Comparison of ENCODE assay signal across 8 cellular contexts in genomic region chr20:833121-833449, GRCh38. TPM values are rescaled to one million over a fixed set of nuclear protein-coding genes. Genes with fewer than 3 reads are reported as not detected.
DNase-seq lines count a peak whose midpoint lies in the region; ATAC-seq and TF ChIP-seq lines count a peak whose summit lies in the region.

No MANE protein-coding gene starts in this region.

- H3K4me3 Mint-ChIP-seq in activated T-helper 1 cell treated with anti-CD3 and anti-CD28 coated beads, Interleukin-12 subunit alpha, Interleukin-12 subunit beta, Interleukin-2, Interleukin-4 antibody, amounts not matched to agents 30 ng/mL and 10 ng/mL and 1 ng/mL, durations not matched to agents 14 hours and 24 hours and 36 hours, result peak overlapping the region; percentile 81

- no peak for DNase-seq in heart left ventricle
- DNase-seq in left cardiac atrium, result no peak
- DNase-seq in activated T-helper 1 cell treated with anti-CD3 and anti-CD28 coated beads, Interleukin-12 subunit alpha, Interleukin-12 subunit beta, Interleukin-2, Interleukin-4 antibody, amounts not matched to agents 30 ng/mL and 10 ng/mL and 1 ng/mL, durations not matched to agents 14 hours and 24 hours and 36 hours (ENCODE audit: low spot score), result no peak
- no peak for DNase-seq in right lobe of liver
- no peak for DNase-seq in uterus
- DNase-seq in COR-L47 (lab: John Stamatoyannopoulos, UW), result no peak
- DNase-seq in amniotic stem cell (lab: John Stamatoyannopoulos, UW), result no peak

- intact Hi-C loops in heart left ventricle (cut with DNase I), result loop anchor here in 3 of 10 donors (5.0 to 10.0 kb wide), 3 partner anchors 284 to 562 kb away; partner anchors contain the start of genes CSNK2A1 (in 1 of the 3), FKBP1A (in 1 of the 3) and PSMF1 (in 1 of the 3)
- intact Hi-C loops in left cardiac atrium (cut with DNase I), result no loop called here
- intact Hi-C loops in activated T-helper 1 cell treated with anti-CD3 and anti-CD28 coated beads, Interleukin-12 subunit alpha, Interleukin-12 subunit beta, Interleukin-2, Interleukin-4 antibody, amounts not matched to agents 30 ng/mL and 10 ng/mL and 1 ng/mL, durations not matched to agents 14 hours and 24 hours and 36 hours (cut with micrococcal nuclease), result loop anchor here (1.0 to 10.0 kb wide), 9 partner anchors 11 to 1822 kb away; partner anchors contain the start of genes CSNK2A1, NOP56, PSMF1 and SRXN1
- intact Hi-C loops in right lobe of liver (cut with DNase I), result no loop called here
- intact Hi-C loops in uterus (cut with DNase I; ENCODE audit: low total_unique reads), result no loop called here

- H3K4me1 ChIP-seq in heart left ventricle (peaks cover 0 to 45% (median 22%) of the 10 kb centered on the region in 12 donors), right lobe of liver (peaks cover 0 to 15% (median 4%) of the 10 kb centered on the region in 4 donors), uterus (peaks cover 0 to 4% of the 10 kb centered on the region in 2 donors)

- no peaks in the 10 kb centered on the region for H3K9me3 Mint-ChIP-seq in activated T-helper 1 cell treated with anti-CD3 and anti-CD28 coated beads, Interleukin-12 subunit alpha, Interleukin-12 subunit beta, Interleukin-2, Interleukin-4 antibody, amounts not matched to agents 30 ng/mL and 10 ng/mL and 1 ng/mL, durations not matched to agents 14 hours and 24 hours and 36 hours

- WGBS in heart left ventricle, 4 donors, result 3 to 7% (median 4%) methylated on average over 4 of the region's 4 CpGs
- 5% methylated on average over 4 of the region's 4 CpGs for WGBS in right lobe of liver (ENCODE audit: insufficient coverage, low coverage, low lambda C conversion rate, missing lambda C conversion rate)

- TF ChIP-seq POLR2A in heart left ventricle (IDR thresholded peaks at IDR 0.05), result no peak
- TF ChIP-seq POLR2A in right lobe of liver (IDR thresholded peaks at IDR 0.05), result no peak
- TF ChIP-seq POLR2A in uterus (IDR thresholded peaks at IDR 0.05), result no peak

- H3K27me3 Mint-ChIP-seq in activated T-helper 1 cell treated with anti-CD3 and anti-CD28 coated beads, Interleukin-12 subunit alpha, Interleukin-12 subunit beta, Interleukin-2, Interleukin-4 antibody, amounts not matched to agents 30 ng/mL and 10 ng/mL and 1 ng/mL, durations not matched to agents 14 hours and 24 hours and 36 hours (ENCODE audit: insufficient read depth), result peaks cover 2% of the 10 kb centered on the region

- H3K36me3 ChIP-seq in heart left ventricle (no peaks in the 10 kb centered on the region), right lobe of liver (no peaks in the 10 kb centered on the region), uterus (no peaks in the 10 kb centered on the region)

- ATAC-seq in heart left ventricle (no peak), left cardiac atrium (no peak), right lobe of liver (no peak), esophagus mucosa (no peak)

- peaks cover 0 to 5% (median 0%) of the 10 kb centered on the region in 12 donors for H3K9me3 ChIP-seq in heart left ventricle
- H3K9me3 ChIP-seq in right lobe of liver, result no peaks in the 10 kb centered on the region
- H3K9me3 ChIP-seq in uterus, result no peaks in the 10 kb centered on the region

- H3K27ac Mint-ChIP-seq in activated T-helper 1 cell treated with anti-CD3 and anti-CD28 coated beads, Interleukin-12 subunit alpha, Interleukin-12 subunit beta, Interleukin-2, Interleukin-4 antibody, amounts not matched to agents 30 ng/mL and 10 ng/mL and 1 ng/mL, durations not matched to agents 14 hours and 24 hours and 36 hours, result peak overlapping the region; percentile 86

- H3K27me3 ChIP-seq in heart left ventricle (no peaks in the 10 kb centered on the region), right lobe of liver (no peaks in the 10 kb centered on the region), uterus (no peaks in the 10 kb centered on the region)

- H3K27ac ChIP-seq in heart left ventricle (peak overlapping the region; percentile 49 to 96 (median 84)), right lobe of liver (peak overlapping the region in 1 of 3 donors; percentile 75), uterus (peak overlapping the region; percentile 52 to 66)

- H3K4me3 ChIP-seq in heart left ventricle (peak overlapping the region; percentile 24 to 97 (median 81)), right lobe of liver (peak overlapping the region; percentile 68 to 97 (median 78)), uterus (peak overlapping the region; percentile 77 to 81)

- no peak for TF ChIP-seq CTCF in heart left ventricle (IDR thresholded peaks at IDR 0.05)
- no peak for TF ChIP-seq CTCF in right lobe of liver (IDR thresholded peaks at IDR 0.05)
- TF ChIP-seq CTCF in uterus (IDR thresholded peaks at IDR 0.05), result no peak

- H3K36me3 Mint-ChIP-seq in activated T-helper 1 cell treated with anti-CD3 and anti-CD28 coated beads, Interleukin-12 subunit alpha, Interleukin-12 subunit beta, Interleukin-2, Interleukin-4 antibody, amounts not matched to agents 30 ng/mL and 10 ng/mL and 1 ng/mL, durations not matched to agents 14 hours and 24 hours and 36 hours (ENCODE audit: low read depth), result peaks cover 11% of the 10 kb centered on the region

- H3K4me1 Mint-ChIP-seq in activated T-helper 1 cell treated with anti-CD3 and anti-CD28 coated beads, Interleukin-12 subunit alpha, Interleukin-12 subunit beta, Interleukin-2, Interleukin-4 antibody, amounts not matched to agents 30 ng/mL and 10 ng/mL and 1 ng/mL, durations not matched to agents 14 hours and 24 hours and 36 hours (ENCODE audit: low read depth), result peaks cover 45% of the 10 kb centered on the region

RNA-seq across cellular contexts. Expression of gene FAM110A, which starts 0.4 kb away (rescaled TPM):
- 1 to 10 TPM; 1.2 to 8.1 (median 2.3) TPM for total RNA-seq in heart left ventricle
- 1 to 10 TPM; 1.3 to 1.6 TPM for polyA plus RNA-seq in heart left ventricle
- 1 to 10 TPM; 4.0 to 4.4 TPM for total RNA-seq in left cardiac atrium
- 19.0 and 21.1 TPM in 2 replicates for total RNA-seq in activated T-helper 1 cell treated with anti-CD3 and anti-CD28 coated beads, Interleukin-12 subunit alpha, Interleukin-12 subunit beta, Interleukin-2, Interleukin-4 antibody, amounts not matched to agents 30 ng/mL and 10 ng/mL and 1 ng/mL, durations not matched to agents 14 hours and 24 hours and 36 hours
- 1 to 10 TPM; 1.4 to 4.1 (median 2.7) TPM for total RNA-seq in right lobe of liver
- 1 to 10 TPM in 3 of 4 donors, under 1 TPM in 1; 0.59 to 6.2 (median 4.0) TPM for total RNA-seq in uterus
- 32.8 TPM for total RNA-seq in esophagus mucosa
